Comparison of ENCODE assay signal across 21 cellular contexts in the genomic region with DNA sequence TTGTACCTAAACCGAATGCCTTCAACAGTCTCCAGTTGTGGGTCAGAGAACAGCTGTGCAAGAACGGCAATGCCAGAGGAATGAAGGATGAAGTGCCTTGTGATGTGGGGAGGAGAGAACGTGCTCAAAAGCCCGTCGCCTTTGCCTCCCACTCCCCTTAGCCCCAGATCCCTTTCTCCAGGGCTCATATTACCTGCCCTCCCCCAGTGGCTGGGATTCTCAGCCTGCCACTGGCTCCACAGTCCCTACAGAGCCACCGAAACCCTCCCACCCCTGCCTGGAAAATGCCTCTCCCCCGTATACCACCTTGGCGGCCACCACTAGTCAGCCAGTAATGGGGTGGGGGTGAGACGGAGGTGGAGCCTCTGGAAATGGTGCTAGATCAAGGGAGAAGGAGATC.
A peak's percentile ranks its signal among the peaks of the same experiment; 100 is the strongest.
DNase-seq lines count a peak whose midpoint lies in the region; ATAC-seq and TF ChIP-seq lines count a peak whose summit lies in the region.
"Had no signal": no experiment of that assay in that cellular context is flagged by ENCODE, and none has a peak within 500 bp of the region (broad histone marks: within the 10 kb centered on the region; RNA-seq: fewer than 3 reads in every experiment).

No MANE protein-coding gene starts in this region.

- CTCF ChIA-PET in naive thymus-derived CD4-positive, alpha-beta T cell (lab: Charles Lee): no interaction called here

- peaks cover 0 to 5% (median under 1%) of the 10 kb centered on the region in 7 donors for H3K4me1 Mint-ChIP-seq in naive thymus-derived CD4-positive, alpha-beta T cell

- 84% methylated on average over 9 of the region's 9 CpGs for WGBS in esophagus muscularis mucosa
- 69 to 89% methylated on average over 4 to 9 of the region's 9 CpGs for WGBS in transverse colon (ENCODE audit: low coverage in 1 of 2), 2 donors

- H3K4me3 ChIP-seq in esophagus muscularis mucosa (no peak overlapping the region), transverse colon (no peak overlapping the region)
- no peak overlapping the region for H3K4me3 ChIP-seq in naive thymus-derived CD4-positive, alpha-beta T cell (ENCODE audit: low read length)
- H3K4me3 ChIP-seq: GM23248, SJSA1, suprapubic skin had no signal

- no peaks in the 10 kb centered on the region for H3K36me3 ChIP-seq in esophagus muscularis mucosa
- H3K36me3 ChIP-seq in transverse colon: no peaks in the 10 kb centered on the region
- no peaks in the 10 kb centered on the region for H3K36me3 ChIP-seq in naive thymus-derived CD4-positive, alpha-beta T cell (ENCODE audit: control insufficient read depth in 2 of 3, insufficient read depth in 3 of 3, low read length in 3 of 3)
- H3K36me3 ChIP-seq: neutrophil, SJSA1, suprapubic skin had no signal

- in situ Hi-C loops in transverse colon (cut with MboI; ENCODE audit: low pct_ligation_motif_present in 1 of 4, low pct_unique_long_range_greater_than_20kb in 1 of 4, low sequenced_read_pairs in 3 of 4): no loop called here

- H3K4me3 Mint-ChIP-seq in naive thymus-derived CD4-positive, alpha-beta T cell: no peak overlapping the region

- intact Hi-C loops in esophagus muscularis mucosa (cut with DNase I): no loop called here
- intact Hi-C loops in transverse colon (cut with DNase I; ENCODE audit: low total_unique reads): no loop called here
- intact Hi-C loops in naive thymus-derived CD4-positive, alpha-beta T cell (cut with micrococcal nuclease): no loop called here

- POLR2A ChIA-PET in naive thymus-derived CD4-positive, alpha-beta T cell (lab: Charles Lee): no interaction called here

- TF ChIP-seq CTCF in esophagus muscularis mucosa (IDR thresholded peaks at IDR 0.05): no peak
- TF ChIP-seq CTCF in transverse colon (IDR thresholded peaks at IDR 0.05): no peak

- H3K4me1 ChIP-seq in esophagus muscularis mucosa (peaks cover 53 to 91% (median 85%) of the 10 kb centered on the region in 4 donors), transverse colon (peaks cover 16 to 55% (median 34%) of the 10 kb centered on the region in 4 donors)
- H3K4me1 ChIP-seq in naive thymus-derived CD4-positive, alpha-beta T cell (ENCODE audit: control insufficient read depth in 2 of 2, insufficient read depth in 2 of 2, low read length in 2 of 2): peaks cover 0 to 22% of the 10 kb centered on the region in 2 donors

- H3K27me3 Mint-ChIP-seq in naive thymus-derived CD4-positive, alpha-beta T cell: peaks cover 0 to 9% (median 0%) of the 10 kb centered on the region in 5 donors

- peak; percentile 60 for DNase-seq in NCI-H82 (lab: John Stamatoyannopoulos, UW)
- no peak for DNase-seq in NCI-H82 treated with DMSO at 0.1 percent for 48 hours (lab: John Stamatoyannopoulos, UW; ENCODE audit: unreplicated experiment)
- peak; percentile 66 for DNase-seq in esophagus muscularis mucosa (ENCODE audit: extremely low spot score)
- DNase-seq in myocyte (ENCODE audit: low read depth): peak; percentile 17
- DNase-seq in transverse colon: no peak
- DNase-seq in C1 segment of cervical spinal cord (lab: John Stamatoyannopoulos, UW): no peak
- DNase-seq in naive thymus-derived CD4-positive, alpha-beta T cell: no peak
- no peak for DNase-seq in hippocampal formation (lab: John Stamatoyannopoulos, UW)
- DNase-seq: 8988T; activated CD4-positive, alpha-beta T cell treated with anti-CD3 and anti-CD28 coated beads for 48 hours; activated naive CD4-positive, alpha-beta T cell; foreskin melanocyte; GF-D8; GM23248; KBM-7; NCI-H1048; NCI-H510A treated with DMSO at 0.1 percent for 48 hours; stimulated activated CD4-positive, alpha-beta T cell treated with anti-CD3 and anti-CD28 coated beads, Interleukin-2, amount 100 ng/mL, for 24 hours had no signal

- no peaks in the 10 kb centered on the region for H3K9me3 Mint-ChIP-seq in naive thymus-derived CD4-positive, alpha-beta T cell

- no peak overlapping the region for H3K27ac Mint-ChIP-seq in naive thymus-derived CD4-positive, alpha-beta T cell

- no peak for ATAC-seq in naive thymus-derived CD4-positive, alpha-beta T cell

- H3K27ac ChIP-seq in esophagus muscularis mucosa (replicated peaks in 1 of 4) (peak overlapping the region; percentile 9 to 60 (median 30)), transverse colon (peak overlapping the region; percentile 21 to 80 (median 75))
- no peak overlapping the region for H3K27ac ChIP-seq in naive thymus-derived CD4-positive, alpha-beta T cell (ENCODE audit: low read depth, low read length)
- H3K27ac ChIP-seq: GM23248 had no signal

- no peak for TF ChIP-seq POLR2A in esophagus muscularis mucosa (IDR thresholded peaks at IDR 0.05; ENCODE audit: low read depth)
- no peak for TF ChIP-seq POLR2A in transverse colon (IDR thresholded peaks at IDR 0.05)

- H3K27me3 ChIP-seq in esophagus muscularis mucosa (no peaks in the 10 kb centered on the region), transverse colon (no peaks in the 10 kb centered on the region)
- H3K27me3 ChIP-seq in naive thymus-derived CD4-positive, alpha-beta T cell (ENCODE audit: control insufficient read depth in 2 of 2, insufficient read depth in 2 of 2, low read length in 2 of 2): no peaks in the 10 kb centered on the region
- H3K27me3 ChIP-seq: SJSA1, suprapubic skin had no signal

- no peaks in the 10 kb centered on the region for H3K9me3 ChIP-seq in esophagus muscularis mucosa
- H3K9me3 ChIP-seq in transverse colon: no peaks in the 10 kb centered on the region
- no peaks in the 10 kb centered on the region for H3K9me3 ChIP-seq in naive thymus-derived CD4-positive, alpha-beta T cell (ENCODE audit: control insufficient read depth in 2 of 3, low read length in 3 of 3)
- H3K9me3 ChIP-seq: neutrophil, SJSA1, suprapubic skin had no signal

- H3K36me3 Mint-ChIP-seq in naive thymus-derived CD4-positive, alpha-beta T cell: no peaks in the 10 kb centered on the region

- TF ChIP-seq EP300 in esophagus muscularis mucosa (IDR thresholded peaks at IDR 0.05): no peak
- no peak for TF ChIP-seq EP300 in transverse colon (IDR thresholded peaks at IDR 0.05; ENCODE audit: low read depth)

Comparison
In these comparisons a context has a peak if more than half of its experiments do, and no peak if none do; other contexts are left out.
1. DNase-seq: peak in NCI-H82 (single experiment), esophagus muscularis mucosa (single experiment) and myocyte (single experiment); none in NCI-H82 treated with DMSO at 0.1 percent for 48 hours (single experiment), transverse colon (single experiment), C1 segment of cervical spinal cord (0 of 14), naive thymus-derived CD4-positive, alpha-beta T cell (0 of 9) and hippocampal formation (0 of 2).